ENCODE assay signal across 42 cellular contexts in genomic region chr6:158988477-158988876, GRCh38. TPM values are rescaled to one million over a fixed set of nuclear protein-coding genes. Genes with fewer than 3 reads are reported as not detected.
A peak's percentile ranks its signal among the peaks of the same experiment; 100 is the strongest.
DNase-seq lines count a peak whose midpoint lies in the region; ATAC-seq, FAIRE-seq and TF ChIP-seq lines count a peak whose summit lies in the region.
"Had no signal": no experiment of that assay in that cellular context is flagged by ENCODE, and none has a peak within 500 bp of the region (broad histone marks: within the 10 kb centered on the region; RNA-seq: fewer than 3 reads in every experiment).

No MANE protein-coding gene starts in this region.

- TF ChIP-seq EP300 in HepG2 (IDR thresholded peaks at IDR 0.05; ENCODE audit: low read depth in 2 of 2, low read length in 2 of 2) = no peak
- no peak for TF ChIP-seq EP300 in HepG2 (CRISPR knock-in tag; IDR thresholded peaks at IDR 0.05; ENCODE audit: borderline replicate concordance)
- no peak for TF ChIP-seq EP300 in K562 (IDR thresholded peaks at IDR 0.05; ENCODE audit: low read length)

- H3K27me3 ChIP-seq in HepG2 (ENCODE audit: control insufficient read depth in 1 of 2, insufficient read depth in 2 of 2, low read length in 2 of 2) (no peaks in the 10 kb centered on the region), right lobe of liver (no peaks in the 10 kb centered on the region), K562 (ENCODE audit: control insufficient read depth in 2 of 2, insufficient read depth in 2 of 2, low read length in 2 of 2) (no peaks in the 10 kb centered on the region)
- H3K27me3 ChIP-seq: BE2C; BLaER1; BLaER1 treated with 17β-estradiol and CSF1 and Interleukin-3, amounts not matched to agents 10 nM and 100 nM had no signal

- in situ Hi-C loops in HepG2 (cut with HindIII; ENCODE audit: extremely low pct_ligation_motif_present, low pct_unique_long_range_greater_than_20kb) = no loop called here
- in situ Hi-C loops in K562 (cut with MboI) = loop anchor here (25.0 kb wide), 1 partner anchor 276 kb away; no protein-coding TSS in a partner anchor

- H3K36me3 ChIP-seq in HepG2 (replicated peaks in 1 of 2; ENCODE audit: control insufficient read depth in 1 of 2, insufficient read depth in 2 of 2, low read length in 2 of 2) = no peaks in the 10 kb centered on the region; a peak in 1 of 5 replicates
- no peaks in the 10 kb centered on the region for H3K36me3 ChIP-seq in right lobe of liver
- peaks cover 2% of the 10 kb centered on the region; the same call in 1 of the 3 replicates for H3K36me3 ChIP-seq in K562 (ENCODE audit: control insufficient read depth, insufficient read depth, low read length)
- H3K36me3 ChIP-seq: BE2C had no signal

- no peaks in the 10 kb centered on the region for H3K9me1 ChIP-seq in K562 (ENCODE audit: control insufficient read depth, insufficient read depth, low read length)

- DNase-seq in activated T-cell treated with anti-CD3 and anti-CD28 coated beads, Interleukin-2, amount 50 U/mL, for 72 hours = no peak
- no peak for DNase-seq in activated T-cell treated with anti-CD3 and anti-CD28 coated beads, Interleukin-2, amount 50 U/mL, for 1 hour
- no peak for DNase-seq in HepG2 (ENCODE audit: low spot score)
- no peak for DNase-seq in right lobe of liver
- no peak for DNase-seq in K562 (ENCODE audit: extremely low read depth in 1 of 4, low spot score in 3 of 4)
- no peak for DNase-seq in stimulated activated naive CD8-positive, alpha-beta T cell treated with anti-CD3 and anti-CD28 coated beads, Interleukin-15, Interleukin-2, amounts not matched to agents 100 U/mL and 50 U/mL, for 24 hours
- no peak for DNase-seq in cardiac septum (ENCODE audit: low spot score)
- DNase-seq: 8988T; ACHN; AML-193; BE2C; C1 segment of cervical spinal cord; Caco-2; Calu3; CD4-positive, alpha-beta memory T cell; CD4-positive, alpha-beta T cell; CD4-positive, CD25-positive, alpha-beta regulatory T cell; CD8-positive, alpha-beta memory T cell; CD8-positive, alpha-beta T cell; COR-L47; DMS 273 treated with DMSO at 0.1 percent for 48 hours; DMS153; DMS53; DMS79; DMS79 treated with DMSO at 0.1 percent for 48 hours; DND-41; EL had no signal

- no peak for FAIRE-seq in HepG2 (lab: Jason Lieb, UNC)
- no peak for FAIRE-seq in K562 (lab: Jason Lieb, UNC)
- FAIRE-seq: A204.1, A549, D721Med had no signal

- H3K4me3 ChIP-seq in HepG2 (replicated peaks in 1 of 3; ENCODE audit: insufficient read depth in 1 of 3, low read depth in 2 of 3, low read length in 3 of 3) = no peak overlapping the region
- no peak overlapping the region for H3K4me3 ChIP-seq in right lobe of liver
- H3K4me3 ChIP-seq in K562 = no peak overlapping the region
- H3K4me3 ChIP-seq: A549; BLaER1; BLaER1 treated with 17β-estradiol and CSF1 and Interleukin-3, amounts not matched to agents 10 nM and 100 nM had no signal

- no peak overlapping the region for H2AFZ ChIP-seq in HepG2 (ENCODE audit: low read length)
- H2AFZ ChIP-seq in K562 (ENCODE audit: low read depth, low read length) = no peak overlapping the region

- intact Hi-C loops in HepG2 (cut with micrococcal nuclease; ENCODE audit: unreplicated experiment) (no loop called here), right lobe of liver (cut with DNase I) (no loop called here), K562 (cut with micrococcal nuclease) (no loop called here), cardiac septum (cut with DNase I) (no loop called here)

- H3K4me2 ChIP-seq in HepG2 (ENCODE audit: low read depth, low read length) (no peak overlapping the region), K562 (ENCODE audit: insufficient read depth, low read length) (no peak overlapping the region)
- H3K4me2 ChIP-seq: A549; BLaER1; BLaER1 treated with 17β-estradiol and CSF1 and Interleukin-3, amounts not matched to agents 10 nM and 100 nM had no signal

- H4K20me1 ChIP-seq in HepG2 (ENCODE audit: insufficient read depth, low read length) (no peaks in the 10 kb centered on the region), K562 (replicated peaks; ENCODE audit: control insufficient read depth, insufficient read depth, low read length) (no peaks in the 10 kb centered on the region)
- H4K20me1 ChIP-seq: BLaER1; BLaER1 treated with 17β-estradiol and CSF1 and Interleukin-3, amounts not matched to agents 10 nM and 100 nM had no signal

- no peak overlapping the region for H3K27ac ChIP-seq in HepG2 (ENCODE audit: extremely low read length, insufficient read depth, low read length)
- no peak overlapping the region for H3K27ac ChIP-seq in right lobe of liver
- H3K27ac ChIP-seq in K562 (ENCODE audit: extremely low read depth, low read depth, low read length) = no peak overlapping the region
- H3K27ac ChIP-seq: 22Rv1; A549; BLaER1; BLaER1 treated with 17β-estradiol and CSF1 and Interleukin-3, amounts not matched to agents 10 nM and 100 nM; C4-2B had no signal

- no peaks in the 10 kb centered on the region for H3K27me3 Mint-ChIP-seq in activated T-cell treated with anti-CD3 and anti-CD28 coated beads, Interleukin-2, amount 50 U/mL, for 72 hours (ENCODE audit: low read depth)
- no peaks in the 10 kb centered on the region for H3K27me3 Mint-ChIP-seq in activated T-helper 17 cell treated with anti-CD3 and anti-CD28 coated beads, Interleukin-2, amount 50 U/mL, for 72 hours
- H3K27me3 Mint-ChIP-seq: B cell; CD4-positive, alpha-beta memory T cell; CD4-positive, alpha-beta T cell; CD4-positive, CD25-positive, alpha-beta regulatory T cell; CD8-positive, alpha-beta memory T cell had no signal

- TF ChIP-seq RAD21 in HepG2 (CRISPR knock-in tag; IDR thresholded peaks at IDR 0.05) (no peak), K562 (CRISPR knock-in tag; conservative IDR thresholded peaks at IDR 0.05 in 1 of 2, IDR thresholded peaks at IDR 0.05 in 1 of 2) (no peak)

- peaks cover 10 to 21% of the 10 kb centered on the region in 2 donors for H3K36me3 Mint-ChIP-seq in activated T-cell treated with anti-CD3 and anti-CD28 coated beads, Interleukin-2, amount 50 U/mL, for 72 hours (ENCODE audit: insufficient read depth in 2 of 2)
- no peaks in the 10 kb centered on the region for H3K36me3 Mint-ChIP-seq in activated T-helper 17 cell treated with anti-CD3 and anti-CD28 coated beads, Interleukin-2, amount 50 U/mL, for 72 hours (ENCODE audit: low read depth)

- H3K79me2 ChIP-seq in HepG2 (ENCODE audit: insufficient read depth, low read length) (no peaks in the 10 kb centered on the region), K562 (ENCODE audit: control insufficient read depth, insufficient read depth, low read length) (no peaks in the 10 kb centered on the region)

- WGBS in HepG2 (ENCODE audit: low lambda C conversion rate) = 98% methylated on average over 1 of the region's 1 CpG
- WGBS in right lobe of liver (ENCODE audit: insufficient coverage, low coverage, low lambda C conversion rate, missing lambda C conversion rate) = 100% methylated on average over 1 of the region's 1 CpG
- 40% methylated on average over 1 of the region's 1 CpG for WGBS in K562 (ENCODE audit: insufficient coverage, low coverage, missing lambda C conversion rate)

- H3K4me3 Mint-ChIP-seq in activated T-cell treated with anti-CD3 and anti-CD28 coated beads, Interleukin-2, amount 50 U/mL, for 72 hours = peak overlapping the region in 1 of 2 donors; percentile 6
- no peak overlapping the region for H3K4me3 Mint-ChIP-seq in activated T-helper 17 cell treated with anti-CD3 and anti-CD28 coated beads, Interleukin-2, amount 50 U/mL, for 72 hours
- H3K4me3 Mint-ChIP-seq: B cell; CD14-positive monocyte; CD4-positive, alpha-beta memory T cell; CD4-positive, alpha-beta T cell; CD4-positive, CD25-positive, alpha-beta regulatory T cell; CD8-positive, alpha-beta memory T cell; CD8-positive, alpha-beta T cell had no signal

- no peaks in the 10 kb centered on the region for H3K4me1 ChIP-seq in HepG2 (ENCODE audit: insufficient read depth, low read length)
- no peaks in the 10 kb centered on the region for H3K4me1 ChIP-seq in right lobe of liver
- no peaks in the 10 kb centered on the region for H3K4me1 ChIP-seq in K562 (replicated peaks in 1 of 2; ENCODE audit: control insufficient read depth in 2 of 2, insufficient read depth in 2 of 2, low read length in 2 of 2)
- H3K4me1 ChIP-seq: A549, BE2C, BLaER1, Caco-2 had no signal

- no peak for TF ChIP-seq POLR2A in HepG2 (IDR thresholded peaks at IDR 0.05; ENCODE audit: insufficient read depth in 1 of 2, low read depth in 2 of 2, low read length in 2 of 2)
- no peak for TF ChIP-seq POLR2A in right lobe of liver (IDR thresholded peaks at IDR 0.05)
- no peak for TF ChIP-seq POLR2A in K562 (conservative IDR thresholded peaks at IDR 0.05)

- ATAC-seq in activated T-cell treated with anti-CD3 and anti-CD28 coated beads, Interleukin-2, amount 50 U/mL, for 72 hours (replicated peaks in 1 of 2) = no peak
- ATAC-seq in HepG2 = no peak
- ATAC-seq in right lobe of liver = no peak
- no peak for ATAC-seq in activated T-helper 17 cell treated with anti-CD3 and anti-CD28 coated beads, Interleukin-2, amount 50 U/mL, for 72 hours (replicated peaks)
- ATAC-seq in K562 = no peak
- ATAC-seq in stimulated activated naive CD8-positive, alpha-beta T cell treated with anti-CD3 and anti-CD28 coated beads, Interleukin-15, Interleukin-2, amounts not matched to agents 100 U/mL and 50 U/mL, for 24 hours = no peak
- ATAC-seq: A549; CD8-positive, alpha-beta T cell had no signal

- peaks cover 4% of the 10 kb centered on the region in 2 donors for H3K9me3 Mint-ChIP-seq in activated T-cell treated with anti-CD3 and anti-CD28 coated beads, Interleukin-2, amount 50 U/mL, for 72 hours
- H3K9me3 Mint-ChIP-seq in activated T-helper 17 cell treated with anti-CD3 and anti-CD28 coated beads, Interleukin-2, amount 50 U/mL, for 72 hours = peaks cover 8% of the 10 kb centered on the region

- H3K27ac Mint-ChIP-seq in activated T-cell treated with anti-CD3 and anti-CD28 coated beads, Interleukin-2, amount 50 U/mL, for 72 hours = peak overlapping the region; percentile 30
- peak overlapping the region; percentile 17 for H3K27ac Mint-ChIP-seq in activated T-helper 17 cell treated with anti-CD3 and anti-CD28 coated beads, Interleukin-2, amount 50 U/mL, for 72 hours
- H3K27ac Mint-ChIP-seq: B cell; CD4-positive, alpha-beta memory T cell; CD4-positive, alpha-beta T cell; CD4-positive, CD25-positive, alpha-beta regulatory T cell; CD8-positive, alpha-beta T cell had no signal

- no peaks in the 10 kb centered on the region for H3K9me3 ChIP-seq in HepG2 (ENCODE audit: low read length)
- no peaks in the 10 kb centered on the region for H3K9me3 ChIP-seq in right lobe of liver
- no peaks in the 10 kb centered on the region for H3K9me3 ChIP-seq in K562 (replicated peaks; ENCODE audit: control insufficient read depth, insufficient read depth, low read depth, low read length)
- H3K9me3 ChIP-seq: A549, BE2C had no signal

- TF ChIP-seq CTCF in HepG2 (CRISPR knock-in tag; IDR thresholded peaks at IDR 0.05) (no peak), right lobe of liver (IDR thresholded peaks at IDR 0.05) (no peak), K562 (IDR thresholded peaks at IDR 0.05 in 2 of 3, conservative IDR thresholded peaks at IDR 0.05 in 1 of 3; ENCODE audit: insufficient read depth in 2 of 3, low read depth in 1 of 3, low read length in 3 of 3) (no peak)

- peaks cover 46% of the 10 kb centered on the region for H3K4me1 Mint-ChIP-seq in activated T-cell treated with anti-CD3 and anti-CD28 coated beads, Interleukin-2, amount 50 U/mL, for 72 hours (ENCODE audit: low read depth)
- H3K4me1 Mint-ChIP-seq in activated T-helper 17 cell treated with anti-CD3 and anti-CD28 coated beads, Interleukin-2, amount 50 U/mL, for 72 hours = peaks cover 20% of the 10 kb centered on the region
- H3K4me1 Mint-ChIP-seq: B cell had no signal

- no TSS peak for BruUV-seq in HepG2 (replicated peaks; lab: Mats Ljungman, UMichigan)
- no TSS peak for BruUV-seq in K562 (replicated peaks; lab: Mats Ljungman, UMichigan)

- H3K9ac ChIP-seq in HepG2 (ENCODE audit: insufficient read depth, low read depth, low read length) (no peak overlapping the region), K562 (ENCODE audit: insufficient read depth in 1 of 2, low read depth in 2 of 2, low read length in 2 of 2) (no peak overlapping the region)
- H3K9ac ChIP-seq: BLaER1; BLaER1 treated with 17β-estradiol and CSF1 and Interleukin-3, amounts not matched to agents 10 nM and 100 nM had no signal

- CTCF ChIA-PET in HepG2 (lab: Yijun Ruan, JAX; ENCODE audit: low intra/inter-chr PET ratio, low total read pairs) (no interaction called here), K562 (lab: Yijun Ruan, JAX; ENCODE audit: low intra/inter-chr PET ratio) (no interaction called here)

- POLR2A ChIA-PET in HepG2 (lab: Yijun Ruan, JAX) = no interaction called here
- POLR2A ChIA-PET in K562 (lab: Yijun Ruan, JAX) = interaction anchor here (0.6 to 1.3 kb wide), 2 partner anchors 9 to 143 kb away, joined by 3 to 5 read pairs; no protein-coding TSS in a partner anchor

RNA-seq across cellular contexts. Expression of gene RSPH3, which starts 11.5 kb away (rescaled TPM):
- total RNA-seq in activated T-cell treated with anti-CD3 and anti-CD28 coated beads, Interleukin-2, amount 50 U/mL, for 72 hours = 1 to 10 TPM; 6.1 to 6.3 TPM
- 3.5 and 4.4 TPM in 2 replicates for total RNA-seq in HepG2 (2016; rRNA removed; fragmentation: Illumina TruSeq; extraction: Trizol)
- 1.0 and 1.6 TPM in 2 replicates for total RNA-seq in HepG2 (2016; cell fraction: cytosol; rRNA removed; fragmentation: Illumina TruSeq; extraction: Trizol; ENCODE audit: low read depth)
- total RNA-seq in HepG2 (2016; cell fraction: insoluble cytoplasmic fraction; rRNA removed; fragmentation: Illumina TruSeq; extraction: Trizol) = 3.3 and 3.7 TPM in 2 replicates
- total RNA-seq in HepG2 (2016; cell fraction: membrane; rRNA removed; fragmentation: Illumina TruSeq; extraction: Trizol) = 1.7 and 1.8 TPM in 2 replicates
- total RNA-seq in HepG2 (2016; cell fraction: nucleus; rRNA removed; fragmentation: Illumina TruSeq; extraction: Trizol) = 2.4 and 3.2 TPM in 2 replicates
- 1.3 and 1.4 TPM in 2 replicates for polyA plus RNA-seq in HepG2 (2011; rRNA removed)
- 0.91 and 1.00 TPM in 2 replicates for polyA plus RNA-seq in HepG2 (2011; cell fraction: cytosol; rRNA removed)
- 2.0 and 2.5 TPM in 2 replicates for polyA plus RNA-seq in HepG2 (2011; cell fraction: nucleus; rRNA removed)
- 2.3 and 2.5 TPM in 2 replicates for polyA plus RNA-seq in HepG2 (2012)
- polyA plus RNA-seq in HepG2 (2016; cell fraction: cytosol; fragmentation: Illumina TruSeq; extraction: Trizol; ENCODE audit: low read depth) = 1.3 and 1.4 TPM in 2 replicates
- 3.6 and 4.2 TPM in 2 replicates for polyA plus RNA-seq in HepG2 (2016; cell fraction: insoluble cytoplasmic fraction; fragmentation: Illumina TruSeq; extraction: Trizol; ENCODE audit: low read depth)
- polyA plus RNA-seq in HepG2 (2016; cell fraction: membrane; fragmentation: Illumina TruSeq; extraction: Trizol; ENCODE audit: low read depth) = 1.8 and 1.9 TPM in 2 replicates
- polyA plus RNA-seq in HepG2 (2016; cell fraction: nucleus; fragmentation: Illumina TruSeq; extraction: Trizol; ENCODE audit: insufficient read depth, low read depth) = 3.4 and 3.6 TPM in 2 replicates
- 2.0 and 3.5 TPM in 2 replicates for polyA minus RNA-seq in HepG2 (2011; rRNA and poly(A)+ RNA removed; ENCODE audit: low replicate concordance)
- 3.0 and 3.6 TPM in 2 replicates for polyA minus RNA-seq in HepG2 (2011; cell fraction: cytosol; rRNA and poly(A)+ RNA removed)
- 3.2 and 3.9 TPM in 2 replicates for polyA minus RNA-seq in HepG2 (2011; cell fraction: nucleus; rRNA and poly(A)+ RNA removed)
- total RNA-seq in right lobe of liver = 1 to 10 TPM; 3.1 to 6.5 (median 3.6) TPM
- total RNA-seq in activated T-helper 17 cell treated with anti-CD3 and anti-CD28 coated beads, Interleukin-2, amount 50 U/mL, for 72 hours = 10 to 100 TPM in 1 of 2 donors, 1 to 10 TPM in 1; 2.4 to 15.9 TPM
- 1.7 TPM in 2 replicates for total RNA-seq in K562 (2011; cell fraction: chromatin; rRNA removed; ENCODE audit: low replicate concordance)
- total RNA-seq in K562 (2011; cell fraction: nucleolus; rRNA removed) = 0.79 and 0.83 TPM in 2 replicates
- 0.88 and 5.3 TPM in 2 replicates for total RNA-seq in K562 (2011; cell fraction: nucleoplasm; rRNA removed)
- total RNA-seq in K562 (2014; rRNA removed) = 1.6 and 1.7 TPM in 2 replicates
- 1.8 and 1.9 TPM in 2 replicates for total RNA-seq in K562 (2014; rRNA removed; fragmentation: Illumina TruSeq; extraction: Trizol)
- 2.0 and 2.3 TPM in 2 replicates for total RNA-seq in K562 (2015; rRNA removed; fragmentation: Illumina TruSeq; extraction: Trizol)
- 2.6 and 2.9 TPM in 2 replicates for total RNA-seq in K562 (2021)
- 1.2 and 1.3 TPM in 2 replicates for polyA plus RNA-seq in K562 (2011; rRNA removed)
- 0.60 and 1.4 TPM in 2 replicates for polyA plus RNA-seq in K562 (2011; cell fraction: cytosol; rRNA removed)
- polyA plus RNA-seq in K562 (2011; cell fraction: nucleus; rRNA removed) = 0.80 and 1.8 TPM in 2 replicates
- 2.9 and 4.4 TPM in 2 replicates for polyA plus RNA-seq in K562 (2012)
- 1.3 and 2.1 TPM in 2 replicates for polyA plus RNA-seq in K562 (2014; fragmentation: Illumina TruSeq; extraction: Trizol)
- polyA plus RNA-seq in K562 (2014; fragmentation: Nextera tagmentation; extraction: Ambion mirVana) = under 1 TPM; 0.52 to 0.68 TPM
- 1.3 and 1.5 TPM in 2 replicates for polyA plus RNA-seq in K562 (2014; rRNA removed)
- 2.1 and 3.6 TPM in 2 replicates for polyA minus RNA-seq in K562 (2011; rRNA and poly(A)+ RNA removed)
- 2.0 TPM in 2 replicates for polyA minus RNA-seq in K562 (2011; cell fraction: cytosol; rRNA and poly(A)+ RNA removed)
- 0.78 and 1.1 TPM in 2 replicates for polyA minus RNA-seq in K562 (2011; cell fraction: nucleus; rRNA and poly(A)+ RNA removed)
- total RNA-seq in cardiac septum = 8.9 TPM

RNA-seq across cellular contexts. Expression of gene TAGAP, which starts 56.3 kb away (rescaled TPM):
- 10 to 100 TPM; 34.6 to 56.1 TPM for total RNA-seq in activated T-cell treated with anti-CD3 and anti-CD28 coated beads, Interleukin-2, amount 50 U/mL, for 72 hours
- total RNA-seq in HepG2 (2016; rRNA removed; fragmentation: Illumina TruSeq; extraction: Trizol) (not detected in 2 replicates), right lobe of liver (1 to 10 TPM in 3 of 6 experiments, under 1 TPM in 3; 0.13 to 1.8 (median 0.92) TPM), K562 (2014; rRNA removed) (not detected in 2 replicates), K562 (2014; rRNA removed; fragmentation: Illumina TruSeq; extraction: Trizol) (not detected in 2 replicates), K562 (2015; rRNA removed; fragmentation: Illumina TruSeq; extraction: Trizol) (not detected in 2 replicates), K562 (2021) (0.07 and 0.27 TPM in 2 replicates), cardiac septum (0.75 TPM)
- not detected in 2 replicates for total RNA-seq in HepG2 (2016; cell fraction: cytosol; rRNA removed; fragmentation: Illumina TruSeq; extraction: Trizol; ENCODE audit: low read depth)
- not detected in 2 replicates for total RNA-seq in HepG2 (2016; cell fraction: insoluble cytoplasmic fraction; rRNA removed; fragmentation: Illumina TruSeq; extraction: Trizol)
- not detected in 2 replicates for total RNA-seq in HepG2 (2016; cell fraction: membrane; rRNA removed; fragmentation: Illumina TruSeq; extraction: Trizol)
- not detected in 2 replicates for total RNA-seq in HepG2 (2016; cell fraction: nucleus; rRNA removed; fragmentation: Illumina TruSeq; extraction: Trizol)
- polyA plus RNA-seq in HepG2 (2011; rRNA removed) (not detected in 2 replicates), K562 (2011; rRNA removed) (not detected in 2 replicates), K562 (2014; fragmentation: Illumina TruSeq; extraction: Trizol) (not detected in 2 replicates), K562 (2014; fragmentation: Nextera tagmentation; extraction: Ambion mirVana) (not detected), K562 (2014; rRNA removed) (not detected in 2 replicates)
- not detected in 2 replicates for polyA plus RNA-seq in HepG2 (2011; cell fraction: cytosol; rRNA removed)
- not detected in 2 replicates for polyA plus RNA-seq in HepG2 (2011; cell fraction: nucleus; rRNA removed)
- polyA plus RNA-seq in HepG2 (2012) = not detected in 2 replicates
- polyA plus RNA-seq in HepG2 (2016; cell fraction: cytosol; fragmentation: Illumina TruSeq; extraction: Trizol; ENCODE audit: low read depth) = not detected in 2 replicates
- not detected in 2 replicates for polyA plus RNA-seq in HepG2 (2016; cell fraction: insoluble cytoplasmic fraction; fragmentation: Illumina TruSeq; extraction: Trizol; ENCODE audit: low read depth)
- polyA plus RNA-seq in HepG2 (2016; cell fraction: membrane; fragmentation: Illumina TruSeq; extraction: Trizol; ENCODE audit: low read depth) = not detected in 2 replicates
- polyA plus RNA-seq in HepG2 (2016; cell fraction: nucleus; fragmentation: Illumina TruSeq; extraction: Trizol; ENCODE audit: insufficient read depth, low read depth) = not detected in 2 replicates
- polyA minus RNA-seq in HepG2 (2011; rRNA and poly(A)+ RNA removed; ENCODE audit: low replicate concordance) = not detected in 2 replicates
- polyA minus RNA-seq in HepG2 (2011; cell fraction: cytosol; rRNA and poly(A)+ RNA removed) = not detected in 2 replicates
- not detected in 2 replicates for polyA minus RNA-seq in HepG2 (2011; cell fraction: nucleus; rRNA and poly(A)+ RNA removed)
- total RNA-seq in activated T-helper 17 cell treated with anti-CD3 and anti-CD28 coated beads, Interleukin-2, amount 50 U/mL, for 72 hours = 10 to 100 TPM; 11.7 to 80.7 TPM
- total RNA-seq in K562 (2011; cell fraction: chromatin; rRNA removed; ENCODE audit: low replicate concordance) = not detected in 2 replicates
- total RNA-seq in K562 (2011; cell fraction: nucleolus; rRNA removed) = not detected in 2 replicates
- total RNA-seq in K562 (2011; cell fraction: nucleoplasm; rRNA removed) = not detected in 2 replicates
- not detected in 2 replicates for polyA plus RNA-seq in K562 (2011; cell fraction: cytosol; rRNA removed)
- polyA plus RNA-seq in K562 (2011; cell fraction: nucleus; rRNA removed) = not detected in 2 replicates
- not detected in 2 replicates for polyA plus RNA-seq in K562 (2012)
- polyA minus RNA-seq in K562 (2011; rRNA and poly(A)+ RNA removed) = not detected in 2 replicates
- not detected in 2 replicates for polyA minus RNA-seq in K562 (2011; cell fraction: cytosol; rRNA and poly(A)+ RNA removed)
- polyA minus RNA-seq in K562 (2011; cell fraction: nucleus; rRNA and poly(A)+ RNA removed) = not detected in 2 replicates
- total RNA-seq: A172, A673, Caco-2, Daoy had no signal
- polyA plus RNA-seq: A549, AG04450, BJ had no signal
